Comparison of ENCODE assay signal across 21 cellular contexts in genomic region chr16:88953003-88953690, GRCh38. TPM values are rescaled to one million over a fixed set of nuclear protein-coding genes. Genes with fewer than 3 reads are reported as not detected.
DNase-seq lines count a peak whose midpoint lies in the region; ATAC-seq, FAIRE-seq and TF ChIP-seq lines count a peak whose summit lies in the region.
"Had no signal": no experiment of that assay in that cellular context is flagged by ENCODE, and none has a peak within 500 bp of the region (broad histone marks: within the 10 kb centered on the region; RNA-seq: fewer than 3 reads in every experiment).

No MANE protein-coding gene starts in this region.

- H2BK120ac ChIP-seq in neuronal stem cell (ENCODE audit: low read depth, low read length): no peak overlapping the region

- H4K91ac ChIP-seq in neuronal stem cell (ENCODE audit: low read depth, low read length, poor library complexity): peak overlapping the region; percentile 43

- H3K4me1 Mint-ChIP-seq in GM23338: no peaks in the 10 kb centered on the region

- BruUV-seq in K562 (replicated peaks; lab: Mats Ljungman, UMichigan): no TSS peak

- TF ChIP-seq POLR2A in K562 (conservative IDR thresholded peaks at IDR 0.05) (no peak), gastrocnemius medialis (IDR thresholded peaks at IDR 0.05) (no peak)

- in situ Hi-C loops in K562 (cut with MboI): no loop called here
- in situ Hi-C loops in gastrocnemius medialis (cut with MboI; ENCODE audit: low sequenced_read_pairs in 4 of 4): no loop called here

- H3K9me3 ChIP-seq in K562 (replicated peaks; ENCODE audit: control insufficient read depth, insufficient read depth, low read depth, low read length) (peaks cover 2% of the 10 kb centered on the region; the same call in 1 of the 2 replicates), neuronal stem cell (replicated peaks in 1 of 2; ENCODE audit: control insufficient read depth in 2 of 2, insufficient read depth in 1 of 2, low read depth in 1 of 2, low read length in 2 of 2) (no peaks in the 10 kb centered on the region), gastrocnemius medialis (no peaks in the 10 kb centered on the region)
- H3K9me3 ChIP-seq: BE2C, HAP-1 had no signal

- peak overlapping the region; percentile 53 for H4K8ac ChIP-seq in neuronal stem cell (ENCODE audit: low read depth, low read length)

- TF ChIP-seq RAD21 in K562 (CRISPR knock-in tag; conservative IDR thresholded peaks at IDR 0.05 in 1 of 2, IDR thresholded peaks at IDR 0.05 in 1 of 2): no peak

- H3K36me3 ChIP-seq in GM23338 (ENCODE audit: insufficient read depth): no peaks in the 10 kb centered on the region
- peaks cover 71% of the 10 kb centered on the region for H3K36me3 ChIP-seq in K562 (ENCODE audit: control insufficient read depth, insufficient read depth, low read length)
- no peaks in the 10 kb centered on the region for H3K36me3 ChIP-seq in neuronal stem cell (replicated peaks in 1 of 2; ENCODE audit: control insufficient read depth in 2 of 2, insufficient read depth in 2 of 2, low read length in 2 of 2)
- no peaks in the 10 kb centered on the region for H3K36me3 ChIP-seq in gastrocnemius medialis
- H3K36me3 ChIP-seq: BE2C, HAP-1 had no signal

- no peak overlapping the region for H2AFZ ChIP-seq in GM23338
- no peak overlapping the region for H2AFZ ChIP-seq in K562 (ENCODE audit: low read depth, low read length)
- H2AFZ ChIP-seq in neuronal stem cell (ENCODE audit: low read length): no peak overlapping the region

- H3K4me3 Mint-ChIP-seq in GM23338: no peak overlapping the region
- H3K4me3 Mint-ChIP-seq: CD14-positive monocyte; CD8-positive, alpha-beta T cell had no signal

- H2BK15ac ChIP-seq in neuronal stem cell (ENCODE audit: low read length): no peak overlapping the region

- no peaks in the 10 kb centered on the region for H3K9me3 Mint-ChIP-seq in GM23338
- H3K9me3 Mint-ChIP-seq: CD8-positive, alpha-beta T cell had no signal

- peak overlapping the region; percentile 7 for H3K18ac ChIP-seq in neuronal stem cell (ENCODE audit: low read length)

- H3K9me2 ChIP-seq in GM23338 (ENCODE audit: insufficient read depth): no peaks in the 10 kb centered on the region

- H3K27ac Mint-ChIP-seq in GM23338: 0 out of 2 replicates have a peak overlapping the region, but pooled peaks have one; percentile 11
- H3K27ac Mint-ChIP-seq: CD8-positive, alpha-beta T cell had no signal

- peaks cover 5% of the 10 kb centered on the region for H3K27me3 Mint-ChIP-seq in GM23338 (ENCODE audit: insufficient read depth, low read depth, poor library complexity)

- intact Hi-C loops in Right ventricle myocardium inferior (cut with DNase I): no loop called here
- intact Hi-C loops in cardiac septum (cut with DNase I): no loop called here
- intact Hi-C loops in K562 (cut with micrococcal nuclease): no loop called here
- intact Hi-C loops in gastrocnemius medialis (cut with DNase I; ENCODE audit: low total_unique reads): no loop called here

- DNase-seq in Right ventricle myocardium inferior (ENCODE audit: missing footprints) (peak; percentile 69), cardiac septum (ENCODE audit: low spot score) (no peak), GM23338 (ENCODE audit: low spot score) (no peak), K562 (ENCODE audit: extremely low read depth in 1 of 4, low spot score in 3 of 4) (no peak), neuronal stem cell (ENCODE audit: low spot score) (no peak), gastrocnemius medialis (no peak), A172 (ENCODE audit: low spot score) (no peak), HuH-7 (ENCODE audit: low spot score) (no peak)
- DNase-seq: BE2C, COR-L47, DMS153, DND-41, GDM1, KG1 had no signal

- peaks cover 8% of the 10 kb centered on the region for H3K9me1 ChIP-seq in K562 (ENCODE audit: control insufficient read depth, insufficient read depth, low read length)

- H2BK5ac ChIP-seq in neuronal stem cell (ENCODE audit: low read length): no peak overlapping the region

- no peaks in the 10 kb centered on the region for H3K79me2 ChIP-seq in GM23338 (replicated peaks; ENCODE audit: insufficient read depth)
- peaks cover 76% of the 10 kb centered on the region for H3K79me2 ChIP-seq in K562 (ENCODE audit: control insufficient read depth, insufficient read depth, low read length)

- H3K27ac ChIP-seq in GM23338 (ENCODE audit: low read depth) (no peak overlapping the region), K562 (ENCODE audit: extremely low read depth, low read depth, low read length) (no peak overlapping the region), neuronal stem cell (replicated peaks; ENCODE audit: low read length) (no peak overlapping the region), gastrocnemius medialis (no peak overlapping the region)

- H3K4me1 ChIP-seq in GM23338 (ENCODE audit: insufficient read depth) (no peaks in the 10 kb centered on the region), K562 (replicated peaks in 1 of 2; ENCODE audit: control insufficient read depth in 2 of 2, insufficient read depth in 2 of 2, low read length in 2 of 2) (peaks cover 21 to 61% of the 10 kb centered on the region in 2 experiments; a peak in 4 of 5 replicates), neuronal stem cell (ENCODE audit: control insufficient read depth in 2 of 2, insufficient read depth in 1 of 2, low read depth in 1 of 2, low read length in 2 of 2) (peaks cover 0 to 8% of the 10 kb centered on the region in 2 donors), gastrocnemius medialis (no peaks in the 10 kb centered on the region)
- H3K4me1 ChIP-seq: BE2C, HAP-1 had no signal

- H3K9ac ChIP-seq in K562 (ENCODE audit: insufficient read depth in 1 of 2, low read depth in 2 of 2, low read length in 2 of 2): 0 out of 4 replicates have a peak overlapping the region, but pooled peaks of 1 of the 2 experiments have one; percentile 35
- H3K9ac ChIP-seq in neuronal stem cell (ENCODE audit: low read depth, low read length, poor library complexity): no peak overlapping the region

- H3K4me2 ChIP-seq in GM23338 (no peak overlapping the region), K562 (ENCODE audit: insufficient read depth, low read length) (no peak overlapping the region), neuronal stem cell (ENCODE audit: insufficient read depth, low read length, poor library complexity, severe bottlenecking) (no peak overlapping the region)

- H3K79me1 ChIP-seq in neuronal stem cell (ENCODE audit: low read depth, low read length): peaks cover 2% of the 10 kb centered on the region

- H3K23ac ChIP-seq in neuronal stem cell (ENCODE audit: low read depth, low read length, poor library complexity): no peak overlapping the region

- WGBS in K562 (ENCODE audit: insufficient coverage, low coverage, missing lambda C conversion rate): 92% methylated on average over 20 of the region's 28 CpGs
- no CpG with 5 or more reads among the region's 28 CpGs for WGBS in neuronal stem cell (ENCODE audit: extremely low coverage in 2 of 2, insufficient read length in 2 of 2, insufficient replicate concordance in 1 of 2), 2 donors

- no peaks in the 10 kb centered on the region for H3F3A ChIP-seq in GM23338 (replicated peaks; ENCODE audit: low read depth)

- H4K20me1 ChIP-seq in GM23338 (replicated peaks; ENCODE audit: insufficient read depth): no peaks in the 10 kb centered on the region
- peaks cover 21% of the 10 kb centered on the region for H4K20me1 ChIP-seq in K562 (replicated peaks; ENCODE audit: control insufficient read depth, insufficient read depth, low read length)

- POLR2A ChIA-PET in K562 (lab: Yijun Ruan, JAX): no interaction called here

- ATAC-seq in Right ventricle myocardium inferior: peak; percentile 20
- peak; percentile 31; the same call in 2 of the 3 replicates for ATAC-seq in GM23338
- no peak; the same call in 2 of the 3 replicates for ATAC-seq in K562
- ATAC-seq in gastrocnemius medialis: no peak
- ATAC-seq: CD8-positive, alpha-beta T cell had no signal

- H3K14ac ChIP-seq in neuronal stem cell (ENCODE audit: low read length): no peak overlapping the region

- H3K4me3 ChIP-seq in GM23338 (no peak overlapping the region), K562 (no peak overlapping the region), neuronal stem cell (ENCODE audit: low read length in 2 of 2) (no peak overlapping the region), gastrocnemius medialis (no peak overlapping the region)
- H3K4me3 ChIP-seq: HAP-1 had no signal

- H3K27me3 ChIP-seq in GM23338 (ENCODE audit: insufficient read depth) (no peaks in the 10 kb centered on the region), K562 (ENCODE audit: control insufficient read depth in 2 of 2, insufficient read depth in 2 of 2, low read length in 2 of 2) (no peaks in the 10 kb centered on the region), neuronal stem cell (ENCODE audit: control insufficient read depth in 3 of 3, insufficient read depth in 3 of 3, low read depth in 1 of 3, low read length in 3 of 3) (peaks cover 0 to 30% (median 0%) of the 10 kb centered on the region in 3 experiments), gastrocnemius medialis (peaks cover 14 to 19% (median 15%) of the 10 kb centered on the region in 3 donors)

- no peak for FAIRE-seq in K562 (lab: Jason Lieb, UNC)
- FAIRE-seq: A204.1, D721Med, GM12892 had no signal

- H2BK12ac ChIP-seq in neuronal stem cell (ENCODE audit: low read length): no peak overlapping the region

- H3K36me3 Mint-ChIP-seq in GM23338 (ENCODE audit: low read depth): no peaks in the 10 kb centered on the region
- H3K36me3 Mint-ChIP-seq: CD8-positive, alpha-beta T cell had no signal

- no peak overlapping the region for H3K4ac ChIP-seq in neuronal stem cell (ENCODE audit: low read length)

- H2AK5ac ChIP-seq in neuronal stem cell (ENCODE audit: low read depth, low read length): no peak overlapping the region

- TF ChIP-seq CTCF in GM23338 (conservative IDR thresholded peaks at IDR 0.05; ENCODE audit: low read depth in 2 of 2) (no peak), K562 (IDR thresholded peaks at IDR 0.05 in 2 of 3, conservative IDR thresholded peaks at IDR 0.05 in 1 of 3; ENCODE audit: insufficient read depth in 2 of 3, low read depth in 1 of 3, low read length in 3 of 3) (no peak), gastrocnemius medialis (IDR thresholded peaks at IDR 0.05 in 4 of 5, conservative IDR thresholded peaks at IDR 0.05 in 1 of 5) (no peak)

- CTCF ChIA-PET in K562 (lab: Yijun Ruan, JAX; ENCODE audit: low intra/inter-chr PET ratio): no interaction called here

- no peak for TF ChIP-seq EP300 in K562 (IDR thresholded peaks at IDR 0.05; ENCODE audit: low read length)

RNA-seq across cellular contexts. Expression of gene CBFA2T3, which starts 23.9 kb away (rescaled TPM):
- 11.1 TPM for total RNA-seq in Right ventricle myocardium inferior
- total RNA-seq in cardiac septum: 5.9 TPM
- 0.85 and 1.5 TPM in 2 replicates for total RNA-seq in GM23338 (2014; rRNA removed; shearing (Covaris generic))
- 0.70 and 0.87 TPM in 2 replicates for polyA plus RNA-seq in GM23338 (2016; fragmentation: Nextera tagmentation; extraction: Ambion mirVana)
- 73.4 and 198 TPM in 2 replicates for total RNA-seq in K562 (2011; cell fraction: chromatin; rRNA removed; ENCODE audit: low replicate concordance)
- 67.4 and 69.3 TPM in 2 replicates for total RNA-seq in K562 (2011; cell fraction: nucleolus; rRNA removed)
- 45.3 and 67.3 TPM in 2 replicates for total RNA-seq in K562 (2011; cell fraction: nucleoplasm; rRNA removed)
- total RNA-seq in K562 (2014; rRNA removed): 13.5 and 20.8 TPM in 2 replicates
- total RNA-seq in K562 (2014; rRNA removed; fragmentation: Illumina TruSeq; extraction: Trizol): 3.9 and 5.9 TPM in 2 replicates
- 6.7 and 7.8 TPM in 2 replicates for total RNA-seq in K562 (2015; rRNA removed; fragmentation: Illumina TruSeq; extraction: Trizol)
- 114 and 145 TPM in 2 replicates for total RNA-seq in K562 (2021)
- 6.4 and 11.3 TPM in 2 replicates for polyA plus RNA-seq in K562 (2011; rRNA removed)
- 5.6 and 15.0 TPM in 2 replicates for polyA plus RNA-seq in K562 (2011; cell fraction: cytosol; rRNA removed)
- polyA plus RNA-seq in K562 (2011; cell fraction: nucleus; rRNA removed): 67.2 and 126 TPM in 2 replicates
- polyA plus RNA-seq in K562 (2012): 55.0 and 86.5 TPM in 2 replicates
- 24.2 and 46.3 TPM in 2 replicates for polyA plus RNA-seq in K562 (2014; fragmentation: Illumina TruSeq; extraction: Trizol)
- 1 to 10 TPM; 2.3 to 2.7 TPM for polyA plus RNA-seq in K562 (2014; fragmentation: Nextera tagmentation; extraction: Ambion mirVana)
- polyA plus RNA-seq in K562 (2014; rRNA removed): 34.3 and 35.3 TPM in 2 replicates
- polyA minus RNA-seq in K562 (2011; rRNA and poly(A)+ RNA removed): 9.5 and 9.7 TPM in 2 replicates
- 32.1 and 46.1 TPM in 2 replicates for polyA minus RNA-seq in K562 (2011; cell fraction: cytosol; rRNA and poly(A)+ RNA removed)
- polyA minus RNA-seq in K562 (2011; cell fraction: nucleus; rRNA and poly(A)+ RNA removed): 21.1 and 34.5 TPM in 2 replicates
- polyA plus RNA-seq in neuronal stem cell (2013, experiment 1 of 2): 8.3 TPM
- polyA plus RNA-seq in neuronal stem cell (2013, experiment 2 of 2): 8.0 TPM
- 1 to 10 TPM in 3 of 4 donors, under 1 TPM in 1; 0.95 to 7.3 (median 3.3) TPM for total RNA-seq in gastrocnemius medialis
- total RNA-seq in A172 (2014; rRNA removed; shearing (Covaris generic)): 0.05 TPM in 1 of 2 replicates, not detected in the other
- total RNA-seq: HT1080 had no signal

Comparison
In these comparisons a context has a peak if more than half of its experiments do, and no peak if none do; other contexts are left out.
1. ATAC-seq: peak in Right ventricle myocardium inferior (single experiment) and GM23338 (single experiment); none in K562 (single experiment) and gastrocnemius medialis (0 of 2).